ENCODE assay signal across 2 cellular contexts in the genomic region with DNA sequence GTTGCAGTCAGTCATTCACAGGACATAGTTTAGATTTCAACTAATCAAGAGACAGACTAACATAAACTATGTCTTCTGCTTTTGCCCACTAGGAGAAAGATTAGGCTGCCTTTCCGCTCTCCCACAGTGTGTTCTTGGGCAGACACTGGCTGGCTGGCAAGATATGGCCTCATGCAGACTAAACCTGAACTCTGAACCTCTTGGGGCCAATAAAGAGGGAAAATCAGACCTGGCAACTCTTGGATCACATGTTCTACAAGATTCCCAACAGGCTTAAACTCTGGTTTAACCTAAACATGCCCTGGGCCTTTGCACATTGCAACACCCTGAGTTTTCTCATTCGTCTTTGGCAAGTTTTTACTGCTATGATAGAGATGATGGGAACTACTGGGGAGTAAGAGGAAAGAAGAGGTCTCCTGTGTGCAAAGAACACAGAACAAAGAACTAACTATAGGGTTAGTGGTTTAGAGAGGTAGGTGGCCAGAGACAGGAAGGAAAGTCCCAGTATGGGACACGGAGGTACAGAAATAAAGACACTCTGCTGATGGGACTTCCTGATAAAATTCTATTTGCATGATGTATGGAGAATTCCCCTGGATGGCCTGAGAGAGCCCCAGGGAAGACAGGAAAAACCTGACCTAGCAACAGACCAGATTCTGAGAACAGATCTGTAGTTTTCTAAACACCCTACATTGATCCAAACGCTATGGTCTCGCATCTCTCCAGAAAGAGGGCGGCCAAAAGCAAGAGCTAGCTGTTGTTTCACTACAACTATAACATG.
TF ChIP-seq lines count a peak whose summit lies in the region.

No MANE protein-coding gene starts in this region.

TF ChIP-seq in GM23338, 12 proteins besides CTCF, POLR2A, EP300 and RAD21 (continued from another document):
- no peak for TF ChIP-seq NANOG (IDR thresholded peaks at IDR 0.05; ENCODE audit: borderline replicate concordance)
- TF ChIP-seq EZH2 (IDR thresholded peaks at IDR 0.05; ENCODE audit: low read depth, unreplicated experiment), result no peak

TF ChIP-seq in HepG2, 621 proteins besides CTCF, POLR2A, EP300 and RAD21 (continued from another document and continues in another):
- TF ChIP-seq, protein P1, sequence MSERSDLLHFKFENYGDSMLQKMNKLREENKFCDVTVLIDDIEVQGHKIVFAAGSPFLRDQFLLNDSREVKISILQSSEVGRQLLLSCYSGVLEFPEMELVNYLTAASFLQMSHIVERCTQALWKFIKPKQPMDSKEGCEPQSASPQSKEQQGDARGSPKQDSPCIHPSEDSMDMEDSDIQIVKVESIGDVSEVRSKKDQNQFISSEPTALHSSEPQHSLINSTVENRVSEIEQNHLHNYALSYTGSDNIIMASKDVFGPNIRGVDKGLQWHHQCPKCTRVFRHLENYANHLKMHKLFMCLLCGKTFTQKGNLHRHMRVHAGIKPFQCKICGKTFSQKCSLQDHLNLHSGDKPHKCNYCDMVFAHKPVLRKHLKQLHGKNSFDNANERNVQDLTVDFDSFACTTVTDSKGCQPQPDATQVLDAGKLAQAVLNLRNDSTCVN (CRISPR knock-in tag; IDR thresholded peaks at IDR 0.05; ENCODE audit: borderline replicate concordance), result no peak
- TF ChIP-seq SNAI1 (CRISPR knock-in tag; IDR thresholded peaks at IDR 0.05; ENCODE audit: borderline replicate concordance), result no peak
- TF ChIP-seq STAG1 (CRISPR knock-in tag; IDR thresholded peaks at IDR 0.05), result no peak
- no peak for TF ChIP-seq AKAP8 (CRISPR knock-in tag; IDR thresholded peaks at IDR 0.05)
- TF ChIP-seq ZNF343 (CRISPR knock-in tag; IDR thresholded peaks at IDR 0.05), result no peak
- TF ChIP-seq, protein P2, sequence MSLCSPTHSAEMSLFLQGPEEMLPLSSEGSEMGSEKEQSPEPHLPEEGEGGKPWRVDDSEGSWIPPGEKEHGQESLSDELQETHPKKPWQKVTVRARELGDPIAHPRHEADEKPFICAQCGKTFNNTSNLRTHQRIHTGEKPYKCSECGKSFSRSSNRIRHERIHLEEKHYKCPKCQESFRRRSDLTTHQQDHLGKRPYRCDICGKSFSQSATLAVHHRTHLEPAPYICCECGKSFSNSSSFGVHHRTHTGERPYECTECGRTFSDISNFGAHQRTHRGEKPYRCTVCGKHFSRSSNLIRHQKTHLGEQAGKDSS (CRISPR knock-in tag; IDR thresholded peaks at IDR 0.05; ENCODE audit: borderline replicate concordance, low read depth), result no peak
- TF ChIP-seq, protein P3, sequence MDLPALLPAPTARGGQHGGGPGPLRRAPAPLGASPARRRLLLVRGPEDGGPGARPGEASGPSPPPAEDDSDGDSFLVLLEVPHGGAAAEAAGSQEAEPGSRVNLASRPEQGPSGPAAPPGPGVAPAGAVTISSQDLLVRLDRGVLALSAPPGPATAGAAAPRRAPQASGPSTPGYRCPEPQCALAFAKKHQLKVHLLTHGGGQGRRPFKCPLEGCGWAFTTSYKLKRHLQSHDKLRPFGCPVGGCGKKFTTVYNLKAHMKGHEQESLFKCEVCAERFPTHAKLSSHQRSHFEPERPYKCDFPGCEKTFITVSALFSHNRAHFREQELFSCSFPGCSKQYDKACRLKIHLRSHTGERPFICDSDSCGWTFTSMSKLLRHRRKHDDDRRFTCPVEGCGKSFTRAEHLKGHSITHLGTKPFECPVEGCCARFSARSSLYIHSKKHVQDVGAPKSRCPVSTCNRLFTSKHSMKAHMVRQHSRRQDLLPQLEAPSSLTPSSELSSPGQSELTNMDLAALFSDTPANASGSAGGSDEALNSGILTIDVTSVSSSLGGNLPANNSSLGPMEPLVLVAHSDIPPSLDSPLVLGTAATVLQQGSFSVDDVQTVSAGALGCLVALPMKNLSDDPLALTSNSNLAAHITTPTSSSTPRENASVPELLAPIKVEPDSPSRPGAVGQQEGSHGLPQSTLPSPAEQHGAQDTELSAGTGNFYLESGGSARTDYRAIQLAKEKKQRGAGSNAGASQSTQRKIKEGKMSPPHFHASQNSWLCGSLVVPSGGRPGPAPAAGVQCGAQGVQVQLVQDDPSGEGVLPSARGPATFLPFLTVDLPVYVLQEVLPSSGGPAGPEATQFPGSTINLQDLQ (CRISPR knock-in tag; IDR thresholded peaks at IDR 0.05), result no peak
- TF ChIP-seq, protein P4, sequence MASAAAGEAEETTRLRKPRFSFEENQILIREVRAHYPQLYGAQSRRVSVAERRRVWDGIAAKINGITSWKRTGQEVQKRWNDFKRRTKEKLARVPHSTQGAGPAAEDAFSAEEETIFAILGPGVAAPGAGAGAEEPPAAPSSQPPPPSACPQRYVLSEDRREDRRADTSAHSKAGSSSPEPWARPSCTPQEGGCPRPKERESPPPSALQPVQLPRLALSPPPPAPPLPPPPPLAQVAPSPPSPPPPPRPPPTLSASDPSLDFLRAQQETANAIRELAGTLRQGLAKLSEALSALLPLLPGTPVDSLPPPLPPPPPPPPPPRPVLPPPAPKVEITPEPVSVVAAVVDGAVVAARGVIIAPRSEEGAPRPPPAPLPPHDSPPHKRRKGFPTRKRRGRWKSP (CRISPR knock-in tag; IDR thresholded peaks at IDR 0.05), result no peak
- TF ChIP-seq ZNF550 (CRISPR knock-in tag; IDR thresholded peaks at IDR 0.05; ENCODE audit: borderline replicate concordance), result no peak
- no peak for TF ChIP-seq BORCS8-MEF2B (CRISPR knock-in tag; IDR thresholded peaks at IDR 0.05)
- TF ChIP-seq ZNF205 (CRISPR knock-in tag; IDR thresholded peaks at IDR 0.05), result no peak
- TF ChIP-seq ZNF607 (CRISPR knock-in tag; IDR thresholded peaks at IDR 0.05; ENCODE audit: borderline replicate concordance), result no peak
- TF ChIP-seq ZFY (CRISPR knock-in tag; IDR thresholded peaks at IDR 0.05), result no peak
- TF ChIP-seq, protein P5, sequence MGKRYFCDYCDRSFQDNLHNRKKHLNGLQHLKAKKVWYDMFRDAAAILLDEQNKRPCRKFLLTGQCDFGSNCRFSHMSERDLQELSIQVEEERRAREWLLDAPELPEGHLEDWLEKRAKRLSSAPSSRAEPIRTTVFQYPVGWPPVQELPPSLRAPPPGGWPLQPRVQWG (CRISPR knock-in tag; IDR thresholded peaks at IDR 0.05; ENCODE audit: borderline replicate concordance, low read depth), result no peak
- TF ChIP-seq HMGA1 (CRISPR knock-in tag; conservative IDR thresholded peaks at IDR 0.05), result no peak
- TF ChIP-seq, protein P6, sequence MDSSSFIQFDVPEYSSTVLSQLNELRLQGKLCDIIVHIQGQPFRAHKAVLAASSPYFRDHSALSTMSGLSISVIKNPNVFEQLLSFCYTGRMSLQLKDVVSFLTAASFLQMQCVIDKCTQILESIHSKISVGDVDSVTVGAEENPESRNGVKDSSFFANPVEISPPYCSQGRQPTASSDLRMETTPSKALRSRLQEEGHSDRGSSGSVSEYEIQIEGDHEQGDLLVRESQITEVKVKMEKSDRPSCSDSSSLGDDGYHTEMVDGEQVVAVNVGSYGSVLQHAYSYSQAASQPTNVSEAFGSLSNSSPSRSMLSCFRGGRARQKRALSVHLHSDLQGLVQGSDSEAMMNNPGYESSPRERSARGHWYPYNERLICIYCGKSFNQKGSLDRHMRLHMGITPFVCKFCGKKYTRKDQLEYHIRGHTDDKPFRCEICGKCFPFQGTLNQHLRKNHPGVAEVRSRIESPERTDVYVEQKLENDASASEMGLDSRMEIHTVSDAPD (CRISPR knock-in tag; IDR thresholded peaks at IDR 0.05), result peak; percentile 71; the same call in 1 of the 2 replicates
- no peak for TF ChIP-seq ZNF782 (CRISPR knock-in tag; IDR thresholded peaks at IDR 0.05; ENCODE audit: borderline replicate concordance)
- TF ChIP-seq ZBTB38 (CRISPR knock-in tag; IDR thresholded peaks at IDR 0.05), result 0 out of 2 replicates have a peak, but pooled peaks have one; percentile 12
- peak; percentile 55; the same call in 1 of the 2 replicates for TF ChIP-seq HDAC1 (CRISPR knock-in tag; IDR thresholded peaks at IDR 0.05)
- TF ChIP-seq, protein P7, sequence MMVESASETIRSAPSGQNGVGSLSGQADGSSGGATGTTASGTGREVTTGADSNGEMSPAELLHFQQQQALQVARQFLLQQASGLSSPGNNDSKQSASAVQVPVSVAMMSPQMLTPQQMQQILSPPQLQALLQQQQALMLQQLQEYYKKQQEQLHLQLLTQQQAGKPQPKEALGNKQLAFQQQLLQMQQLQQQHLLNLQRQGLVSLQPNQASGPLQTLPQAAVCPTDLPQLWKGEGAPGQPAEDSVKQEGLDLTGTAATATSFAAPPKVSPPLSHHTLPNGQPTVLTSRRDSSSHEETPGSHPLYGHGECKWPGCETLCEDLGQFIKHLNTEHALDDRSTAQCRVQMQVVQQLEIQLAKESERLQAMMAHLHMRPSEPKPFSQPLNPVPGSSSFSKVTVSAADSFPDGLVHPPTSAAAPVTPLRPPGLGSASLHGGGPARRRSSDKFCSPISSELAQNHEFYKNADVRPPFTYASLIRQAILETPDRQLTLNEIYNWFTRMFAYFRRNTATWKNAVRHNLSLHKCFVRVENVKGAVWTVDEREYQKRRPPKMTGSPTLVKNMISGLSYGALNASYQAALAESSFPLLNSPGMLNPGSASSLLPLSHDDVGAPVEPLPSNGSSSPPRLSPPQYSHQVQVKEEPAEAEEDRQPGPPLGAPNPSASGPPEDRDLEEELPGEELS (CRISPR knock-in tag; IDR thresholded peaks at IDR 0.05), result no peak
- no peak for TF ChIP-seq ZNF33B (CRISPR knock-in tag; IDR thresholded peaks at IDR 0.05)
- TF ChIP-seq ZNF839 (CRISPR knock-in tag; IDR thresholded peaks at IDR 0.05; ENCODE audit: borderline replicate concordance), result no peak
- peak; percentile 8; the same call in 1 of the 2 replicates for TF ChIP-seq NR2F6 (IDR thresholded peaks at IDR 0.05)
- no peak for TF ChIP-seq NR2F6 (CRISPR knock-in tag; IDR thresholded peaks at IDR 0.05)
- TF ChIP-seq ZNF121 (CRISPR knock-in tag; IDR thresholded peaks at IDR 0.05), result no peak
- TF ChIP-seq BCL6 (CRISPR knock-in tag; IDR thresholded peaks at IDR 0.05), result peak; percentile 30
- TF ChIP-seq ZNF12 (CRISPR knock-in tag; IDR thresholded peaks at IDR 0.05), result no peak; the same call in 1 of the 2 replicates
- no peak for TF ChIP-seq ZNF775 (CRISPR knock-in tag; IDR thresholded peaks at IDR 0.05; ENCODE audit: borderline replicate concordance)
- no peak for TF ChIP-seq ZNF251 (CRISPR knock-in tag; IDR thresholded peaks at IDR 0.05)
- TF ChIP-seq MED1 (CRISPR knock-in tag; IDR thresholded peaks at IDR 0.05), result peak; percentile 28; the same call in 1 of the 2 replicates
- TF ChIP-seq MED8 (CRISPR knock-in tag; IDR thresholded peaks at IDR 0.05; ENCODE audit: insufficient replicate concordance), result no peak
- TF ChIP-seq, protein P8, sequence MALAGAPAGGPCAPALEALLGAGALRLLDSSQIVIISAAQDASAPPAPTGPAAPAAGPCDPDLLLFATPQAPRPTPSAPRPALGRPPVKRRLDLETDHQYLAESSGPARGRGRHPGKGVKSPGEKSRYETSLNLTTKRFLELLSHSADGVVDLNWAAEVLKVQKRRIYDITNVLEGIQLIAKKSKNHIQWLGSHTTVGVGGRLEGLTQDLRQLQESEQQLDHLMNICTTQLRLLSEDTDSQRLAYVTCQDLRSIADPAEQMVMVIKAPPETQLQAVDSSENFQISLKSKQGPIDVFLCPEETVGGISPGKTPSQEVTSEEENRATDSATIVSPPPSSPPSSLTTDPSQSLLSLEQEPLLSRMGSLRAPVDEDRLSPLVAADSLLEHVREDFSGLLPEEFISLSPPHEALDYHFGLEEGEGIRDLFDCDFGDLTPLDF (CRISPR knock-in tag; IDR thresholded peaks at IDR 0.05), result no peak
- no peak for TF ChIP-seq ZNF761 (CRISPR knock-in tag; conservative IDR thresholded peaks at IDR 0.05)
- TF ChIP-seq PHF5A (CRISPR knock-in tag; IDR thresholded peaks at IDR 0.05; ENCODE audit: low read depth, unreplicated experiment), result no peak
- TF ChIP-seq, protein P9, sequence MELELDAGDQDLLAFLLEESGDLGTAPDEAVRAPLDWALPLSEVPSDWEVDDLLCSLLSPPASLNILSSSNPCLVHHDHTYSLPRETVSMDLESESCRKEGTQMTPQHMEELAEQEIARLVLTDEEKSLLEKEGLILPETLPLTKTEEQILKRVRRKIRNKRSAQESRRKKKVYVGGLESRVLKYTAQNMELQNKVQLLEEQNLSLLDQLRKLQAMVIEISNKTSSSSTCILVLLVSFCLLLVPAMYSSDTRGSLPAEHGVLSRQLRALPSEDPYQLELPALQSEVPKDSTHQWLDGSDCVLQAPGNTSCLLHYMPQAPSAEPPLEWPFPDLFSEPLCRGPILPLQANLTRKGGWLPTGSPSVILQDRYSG (CRISPR knock-in tag; IDR thresholded peaks at IDR 0.05), result no peak
- no peak for TF ChIP-seq AHR (CRISPR knock-in tag; IDR thresholded peaks at IDR 0.05)
- no peak for TF ChIP-seq DR1 (CRISPR knock-in tag; IDR thresholded peaks at IDR 0.05)
- no peak for TF ChIP-seq ZMYM2 (CRISPR knock-in tag; IDR thresholded peaks at IDR 0.05)
- TF ChIP-seq MTF2 (CRISPR knock-in tag; IDR thresholded peaks at IDR 0.05; ENCODE audit: borderline replicate concordance), result no peak
- TF ChIP-seq MAFK (conservative IDR thresholded peaks at IDR 0.05 in 1 of 2, IDR thresholded peaks at IDR 0.05 in 1 of 2; ENCODE audit: low read length in 2 of 2), result 0 out of 4 replicates have a peak, but pooled peaks of 1 of the 2 experiments have one; percentile 27
- no peak for TF ChIP-seq SAFB2 (CRISPR knock-in tag; IDR thresholded peaks at IDR 0.05; ENCODE audit: borderline replicate concordance, low read depth)
- no peak for TF ChIP-seq ZNF564 (CRISPR knock-in tag; IDR thresholded peaks at IDR 0.05)
- no peak; the same call in 1 of the 2 replicates for TF ChIP-seq KMT2B (CRISPR knock-in tag; IDR thresholded peaks at IDR 0.05)
- TF ChIP-seq CBX5 (CRISPR knock-in tag; IDR thresholded peaks at IDR 0.05; ENCODE audit: borderline replicate concordance), result no peak
- TF ChIP-seq NR1H2 (CRISPR knock-in tag; IDR thresholded peaks at IDR 0.05; ENCODE audit: borderline replicate concordance, low read depth), result no peak
- TF ChIP-seq ARNT2 (CRISPR knock-in tag; IDR thresholded peaks at IDR 0.05; ENCODE audit: low read depth), result no peak
- no peak for TF ChIP-seq ZNF138 (CRISPR knock-in tag; IDR thresholded peaks at IDR 0.05; ENCODE audit: low read depth)
- TF ChIP-seq NFYC (CRISPR knock-in tag; IDR thresholded peaks at IDR 0.05), result no peak
- TF ChIP-seq NFE2L1 (CRISPR knock-in tag; IDR thresholded peaks at IDR 0.05; ENCODE audit: borderline replicate concordance), result no peak
- TF ChIP-seq ZFP1 (CRISPR knock-in tag; IDR thresholded peaks at IDR 0.05), result no peak
- TF ChIP-seq ZFP36 (IDR thresholded peaks at IDR 0.05; ENCODE audit: borderline replicate concordance, low read depth, low read length, partially characterized antibody), result no peak
- TF ChIP-seq HNRNPK (IDR thresholded peaks at IDR 0.05; ENCODE audit: low read depth, low read length, poor library complexity, severe bottlenecking), result no peak
- TF ChIP-seq ZNF317 (CRISPR knock-in tag; IDR thresholded peaks at IDR 0.05), result 0 out of 2 replicates have a peak, but pooled peaks have one; percentile 6
- no peak for TF ChIP-seq SRSF1 (optimal IDR thresholded peaks at IDR 0.05; ENCODE audit: low read depth, low read length)
- peak; percentile 73; the same call in 1 of the 2 replicates for TF ChIP-seq ZNF644 (CRISPR knock-in tag; IDR thresholded peaks at IDR 0.05; ENCODE audit: low read depth)
- TF ChIP-seq ZNF652 (CRISPR knock-in tag; IDR thresholded peaks at IDR 0.05; ENCODE audit: borderline replicate concordance, low read depth), result 0 out of 2 replicates have a peak, but pooled peaks have one; percentile 27
- TF ChIP-seq HMG20A (CRISPR knock-in tag; IDR thresholded peaks at IDR 0.05; ENCODE audit: borderline replicate concordance), result peak; percentile 57; the same call in 1 of the 2 replicates
- peak; percentile 48 for TF ChIP-seq ZFX (CRISPR knock-in tag; IDR thresholded peaks at IDR 0.05; ENCODE audit: low read depth)
